19 cellular contexts compared by ENCODE assay signal in genomic region chr3:144341461-144341860, GRCh38.
A peak's percentile ranks its signal among the peaks of the same experiment; 100 is the strongest.
DNase-seq lines count a peak whose midpoint lies in the region; ATAC-seq and TF ChIP-seq lines count a peak whose summit lies in the region.
"Had no signal": no experiment of that assay in that cellular context is flagged by ENCODE, and none has a peak within 500 bp of the region (broad histone marks: within the 10 kb centered on the region; RNA-seq: fewer than 3 reads in every experiment).

No MANE protein-coding gene starts in this region.

- no peak for TF ChIP-seq POLR2A in heart left ventricle (IDR thresholded peaks at IDR 0.05)

- peak overlapping the region; percentile 19 for H4K8ac ChIP-seq in trophoblast cell (ENCODE audit: low read depth, low read length)

- no peak overlapping the region for H3K9ac ChIP-seq in trophoblast cell (ENCODE audit: low read length)
- H3K9ac ChIP-seq: GM23248 had no signal

- H3K4ac ChIP-seq in trophoblast cell (ENCODE audit: low read depth, low read length): no peak overlapping the region

- H2BK12ac ChIP-seq in trophoblast cell (ENCODE audit: low read length): no peak overlapping the region

- H2AFZ ChIP-seq in trophoblast cell (ENCODE audit: insufficient read depth, low read length, poor library complexity): no peak overlapping the region
- H2AFZ ChIP-seq: GM23248 had no signal

- H4K91ac ChIP-seq in trophoblast cell (ENCODE audit: low read depth, low read length): no peak overlapping the region

- TF ChIP-seq CTCF in heart left ventricle (IDR thresholded peaks at IDR 0.05): no peak

- H3K4me1 ChIP-seq in heart left ventricle (no peaks in the 10 kb centered on the region), trophoblast cell (ENCODE audit: control insufficient read depth in 1 of 2, insufficient read depth in 2 of 2, low read length in 2 of 2) (no peaks in the 10 kb centered on the region)
- H3K4me1 ChIP-seq: BE2C had no signal

- no peak overlapping the region for H3K4me2 ChIP-seq in trophoblast cell (ENCODE audit: low read length)

- H3K79me1 ChIP-seq in trophoblast cell (ENCODE audit: low read length): no peaks in the 10 kb centered on the region

- H3K14ac ChIP-seq in trophoblast cell (ENCODE audit: low read length): no peak overlapping the region

- peaks cover 1% of the 10 kb centered on the region for H3K79me2 ChIP-seq in trophoblast cell (ENCODE audit: control insufficient read depth, insufficient read depth, low read length, poor library complexity)

- WGBS in heart left ventricle, 4 donors: 46 to 56% (median 51%) methylated on average over 4 of the region's 4 CpGs
- WGBS in trophoblast cell (ENCODE audit: extremely low coverage, insufficient coverage, insufficient read length): no CpG with 5 or more reads among the region's 4 CpGs

- H2BK5ac ChIP-seq in trophoblast cell (ENCODE audit: low read depth, low read length, poor library complexity): no peak overlapping the region

- H3K27ac ChIP-seq in heart left ventricle (no peak overlapping the region), trophoblast cell (ENCODE audit: low read depth, low read length) (no peak overlapping the region)
- H3K27ac ChIP-seq: GM23248 had no signal

- no peak overlapping the region for H2AK5ac ChIP-seq in trophoblast cell (ENCODE audit: low read length)

- H3K23ac ChIP-seq in trophoblast cell (ENCODE audit: low read length): no peak overlapping the region

- H2BK120ac ChIP-seq in trophoblast cell (ENCODE audit: insufficient read depth, low read length, poor library complexity): no peak overlapping the region

- no peaks in the 10 kb centered on the region for H3K27me3 ChIP-seq in heart left ventricle
- no peaks in the 10 kb centered on the region for H3K27me3 ChIP-seq in trophoblast cell (ENCODE audit: insufficient read depth, low read length)
- H3K27me3 ChIP-seq: BE2C had no signal

- no peaks in the 10 kb centered on the region for H3K36me3 ChIP-seq in heart left ventricle
- H3K36me3 ChIP-seq in trophoblast cell (ENCODE audit: control insufficient read depth in 1 of 2, insufficient read depth in 2 of 2, low read length in 2 of 2): no peaks in the 10 kb centered on the region
- H3K36me3 ChIP-seq: BE2C had no signal

- intact Hi-C loops in Right ventricle myocardium inferior (cut with DNase I) (no loop called here), heart left ventricle (cut with DNase I) (no loop called here)

- H3K4me3 ChIP-seq in heart left ventricle (no peak overlapping the region), trophoblast cell (ENCODE audit: low read depth, low read length) (no peak overlapping the region)
- H3K4me3 ChIP-seq: GM23248 had no signal

- no peak for DNase-seq in Right ventricle myocardium inferior (ENCODE audit: missing footprints)
- no peak for DNase-seq in heart left ventricle
- peak; percentile 10 for DNase-seq in LHCN-M2 (ENCODE audit: low read depth)
- peak; percentile 27 for DNase-seq in left kidney (ENCODE audit: low read depth, low spot score)
- no peak for DNase-seq in trophoblast cell
- no peak for DNase-seq in NCI-H526 (lab: John Stamatoyannopoulos, UW)
- no peak for DNase-seq in inferior parietal cortex (ENCODE audit: extremely low spot score)
- DNase-seq in cerebellar cortex (ENCODE audit: low spot score): no peak
- DNase-seq: 8988T; BE2C; CD4-positive, alpha-beta T cell; GM23248; KG1; NCI-H1436; NCI-H2029; NCI-H2171 treated with DMSO at 0.1 percent for 48 hours; NCI-H510A; NCI-H82 had no signal

- ATAC-seq in Right ventricle myocardium inferior (peak; percentile 52), heart left ventricle (no peak)
- ATAC-seq: Panc1 had no signal

- no peak overlapping the region for H4K12ac ChIP-seq in trophoblast cell (ENCODE audit: low read depth, low read length)

- H3K9me3 ChIP-seq in heart left ventricle (no peaks in the 10 kb centered on the region), trophoblast cell (ENCODE audit: insufficient read depth, low read depth, low read length) (no peaks in the 10 kb centered on the region)
- H3K9me3 ChIP-seq: BE2C had no signal

- no peak overlapping the region for H3K18ac ChIP-seq in trophoblast cell (ENCODE audit: low read length)

Comparison
In these comparisons a context has a peak if more than half of its experiments do, and no peak if none do; other contexts are left out.
1. DNase-seq: peak in LHCN-M2 (single experiment) and left kidney (single experiment); none in Right ventricle myocardium inferior (single experiment), heart left ventricle (0 of 5), trophoblast cell (0 of 2), NCI-H526 (0 of 2), inferior parietal cortex (single experiment) and cerebellar cortex (single experiment).